ENCODE assay signal across 9 cellular contexts in the genomic region with DNA sequence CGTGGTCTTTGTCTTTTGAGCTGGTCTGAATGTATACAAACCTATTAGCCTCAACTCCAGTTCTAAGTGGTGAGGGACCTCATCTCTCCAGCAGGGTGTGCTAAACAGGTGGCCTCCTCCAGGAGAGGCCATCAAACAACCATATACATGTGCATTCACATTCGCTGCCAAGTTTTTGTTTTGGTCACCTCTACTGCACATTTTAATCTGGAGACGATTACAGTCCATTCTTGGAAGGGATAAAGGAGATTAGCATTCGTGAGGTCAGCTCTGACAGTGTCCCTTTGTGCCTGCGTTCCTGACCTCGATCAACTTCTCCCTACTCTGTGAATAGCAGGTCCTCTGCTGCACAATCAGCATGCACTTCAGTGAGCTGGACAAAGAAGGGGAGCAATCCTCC.
DNase-seq lines count a peak whose midpoint lies in the region; ATAC-seq, FAIRE-seq and TF ChIP-seq lines count a peak whose summit lies in the region.
"Had no signal": no experiment of that assay in that cellular context is flagged by ENCODE, and none has a peak within 500 bp of the region (broad histone marks: within the 10 kb centered on the region; RNA-seq: fewer than 3 reads in every experiment).

No MANE protein-coding gene starts in this region.

- H3K27me3 ChIP-seq in bronchial epithelial cell (ENCODE audit: control insufficient read depth, insufficient read depth, low read length) (no peaks in the 10 kb centered on the region), mesendoderm (ENCODE audit: insufficient read depth, low read length, poor library complexity) (no peaks in the 10 kb centered on the region)

- no peak overlapping the region for H2BK15ac ChIP-seq in mesendoderm (replicated peaks; ENCODE audit: low read depth)

- H3K23ac ChIP-seq in mesendoderm (ENCODE audit: low read length): no peak overlapping the region

- no peak for FAIRE-seq in bronchial epithelial cell (lab: Jason Lieb, UNC)
- FAIRE-seq: GM18507 had no signal

- H2AK5ac ChIP-seq in mesendoderm (ENCODE audit: low read length): no peak overlapping the region

- no CpG with 5 or more reads among the region's 6 CpGs for WGBS in mesendoderm (ENCODE audit: extremely low coverage, insufficient coverage, low lambda C conversion rate)

- H3K4me3 ChIP-seq in bronchial epithelial cell (ENCODE audit: low read depth, low read length) (no peak overlapping the region), mesendoderm (ENCODE audit: low read length) (no peak overlapping the region)

- H2BK120ac ChIP-seq in mesendoderm (ENCODE audit: low read depth, low read length): no peak overlapping the region

- peak; percentile 53 for DNase-seq in ACHN
- peak; percentile 29 for DNase-seq in HPDE6-E6E7 (ENCODE audit: extremely low spot score)
- DNase-seq in bronchial epithelial cell (ENCODE audit: low read depth): peak; percentile 38
- peak; percentile 56 for DNase-seq in mesendoderm
- DNase-seq in NCI-H1930 (lab: John Stamatoyannopoulos, UW): no peak
- no peak for DNase-seq in OCI-M2 (lab: John Stamatoyannopoulos, UW; ENCODE audit: unreplicated experiment)

- H3K36me3 ChIP-seq in bronchial epithelial cell (ENCODE audit: control insufficient read depth, insufficient read depth, low read length): peaks cover 1% of the 10 kb centered on the region
- no peaks in the 10 kb centered on the region for H3K36me3 ChIP-seq in mesendoderm (ENCODE audit: control insufficient read depth, insufficient read depth, low read length)

- H2BK5ac ChIP-seq in mesendoderm (ENCODE audit: low read length): no peak overlapping the region

- H4K5ac ChIP-seq in mesendoderm (ENCODE audit: low read length): no peak overlapping the region

- ATAC-seq in GM18907 (IDR thresholded peaks at IDR 0.05; ENCODE audit: unreplicated experiment) (peak; percentile 71), GM19467 (IDR thresholded peaks at IDR 0.05; ENCODE audit: unreplicated experiment) (no peak)

- no peaks in the 10 kb centered on the region for H3K79me2 ChIP-seq in mesendoderm (ENCODE audit: control insufficient read depth, insufficient read depth, low read length)

- no peak overlapping the region for H4K8ac ChIP-seq in mesendoderm (ENCODE audit: low read depth, low read length)

- no peaks in the 10 kb centered on the region for H3K4me1 ChIP-seq in mesendoderm (ENCODE audit: control insufficient read depth, low read depth, low read length)

- H3K27ac ChIP-seq in mesendoderm (ENCODE audit: low read depth, low read length): no peak overlapping the region

- H3K79me1 ChIP-seq in mesendoderm (ENCODE audit: low read length): no peaks in the 10 kb centered on the region

- no peak overlapping the region for H3K4me2 ChIP-seq in mesendoderm (ENCODE audit: low read length)

- H3K56ac ChIP-seq in mesendoderm (ENCODE audit: low read length): no peak overlapping the region

- in situ Hi-C loops in ACHN (cut with HindIII; ENCODE audit: low pct_ligation_motif_present, low pct_unique_long_range_greater_than_20kb, low sequenced_read_pairs): no loop called here

- H3K18ac ChIP-seq in mesendoderm (ENCODE audit: low read length): no peak overlapping the region

- TF ChIP-seq CTCF in bronchial epithelial cell (IDR thresholded peaks at IDR 0.05; ENCODE audit: insufficient read depth, low read length, severe bottlenecking): peak; percentile 58

- H3K9ac ChIP-seq in mesendoderm (ENCODE audit: low read length): no peak overlapping the region

- no peak overlapping the region for H3K4ac ChIP-seq in mesendoderm (ENCODE audit: low read depth, low read length)

Comparison
In these comparisons a context has a peak if more than half of its experiments do, and no peak if none do; other contexts are left out.
1. DNase-seq: peak in ACHN (single experiment), HPDE6-E6E7 (single experiment), bronchial epithelial cell (single experiment) and mesendoderm (single experiment); none in NCI-H1930 (0 of 2) and OCI-M2 (single experiment).